Comparison of ENCODE assay signal across 11 cellular contexts in genomic region chr12:95802482-95803264, GRCh38. TPM values are rescaled to one million over a fixed set of nuclear protein-coding genes. Genes with fewer than 3 reads are reported as not detected.
A peak's percentile ranks its signal among the peaks of the same experiment; 100 is the strongest.
DNase-seq lines count a peak whose midpoint lies in the region; ATAC-seq, FAIRE-seq and TF ChIP-seq lines count a peak whose summit lies in the region.
"Had no signal": no experiment of that assay in that cellular context is flagged by ENCODE, and none has a peak within 500 bp of the region (broad histone marks: within the 10 kb centered on the region; RNA-seq: fewer than 3 reads in every experiment).

No MANE protein-coding gene starts in this region.

- H3K4me3 ChIP-seq in mammary epithelial cell (replicated peaks in 1 of 3; ENCODE audit: insufficient read depth in 1 of 3, low read depth in 2 of 3, low read length in 3 of 3) (no peak overlapping the region), left lung (no peak overlapping the region)
- H3K4me3 ChIP-seq: right atrium auricular region had no signal

- no peak overlapping the region for H2AFZ ChIP-seq in mammary epithelial cell (ENCODE audit: low read depth, low read length)

- no peaks in the 10 kb centered on the region for H3K27me3 ChIP-seq in mammary epithelial cell (ENCODE audit: insufficient read depth, low read length)
- no peaks in the 10 kb centered on the region for H3K27me3 ChIP-seq in left lung
- H3K27me3 ChIP-seq: right atrium auricular region had no signal

- H3K9me3 Mint-ChIP-seq in T-helper 2 cell treated with Interferon-gamma antibody and Interleukin-4, amounts not matched to agents 5 μg/mL and 100 μg/mL, for 36 hours: no peaks in the 10 kb centered on the region
- H3K9me3 Mint-ChIP-seq: endodermal cell; stimulated activated naive CD8-positive, alpha-beta T cell treated with anti-CD3 and anti-CD28 coated beads, Interleukin-15, Interleukin-2, amounts not matched to agents 100 ng/mL and 50 ng/mL, for 24 hours had no signal

- H4K20me1 ChIP-seq in mammary epithelial cell (ENCODE audit: insufficient read depth, low read length): no peaks in the 10 kb centered on the region

- intact Hi-C loops in mammary epithelial cell (cut with micrococcal nuclease): no loop called here
- intact Hi-C loops in left lung (cut with DNase I): no loop called here

- H3K36me3 Mint-ChIP-seq in T-helper 2 cell treated with Interferon-gamma antibody and Interleukin-4, amounts not matched to agents 5 μg/mL and 100 μg/mL, for 36 hours (ENCODE audit: low read depth): no peaks in the 10 kb centered on the region

- CTCF ChIA-PET in mammary epithelial cell (lab: Charles Lee; ENCODE audit: low non-redundant PET): no interaction called here

- H3K4me1 Mint-ChIP-seq in T-helper 2 cell treated with Interferon-gamma antibody and Interleukin-4, amounts not matched to agents 5 μg/mL and 100 μg/mL, for 36 hours (ENCODE audit: low read depth): no peaks in the 10 kb centered on the region

- TF ChIP-seq CTCF in mammary epithelial cell (conservative IDR thresholded peaks at IDR 0.05 in 1 of 2, IDR thresholded peaks at IDR 0.05 in 1 of 2; ENCODE audit: extremely low read depth in 1 of 2, insufficient read depth in 1 of 2, low read depth in 1 of 2, low read length in 2 of 2) (no peak), left lung (IDR thresholded peaks at IDR 0.05) (no peak)

- H3K4me3 Mint-ChIP-seq in T-helper 2 cell treated with Interferon-gamma antibody and Interleukin-4, amounts not matched to agents 5 μg/mL and 100 μg/mL, for 36 hours: no peak overlapping the region
- H3K4me3 Mint-ChIP-seq: endodermal cell; stimulated activated naive CD8-positive, alpha-beta T cell treated with anti-CD3 and anti-CD28 coated beads, Interleukin-15, Interleukin-2, amounts not matched to agents 100 ng/mL and 50 ng/mL, for 24 hours had no signal

- H3K4me1 ChIP-seq in mammary epithelial cell (ENCODE audit: insufficient read depth, low read length): peaks cover 31% of the 10 kb centered on the region
- peaks cover 0 to 4% of the 10 kb centered on the region in 2 donors for H3K4me1 ChIP-seq in left lung
- H3K4me1 ChIP-seq: right atrium auricular region had no signal

- dilution Hi-C loops in mammary epithelial cell (cut with HindIII; ENCODE audit: low sequenced_read_pairs): no loop called here

- no peak overlapping the region for H3K4me2 ChIP-seq in mammary epithelial cell (ENCODE audit: insufficient read depth, low read depth, low read length)

- no peaks in the 10 kb centered on the region for H3K79me2 ChIP-seq in mammary epithelial cell (ENCODE audit: insufficient read depth, low read length)

- no peak overlapping the region for H3K9ac ChIP-seq in mammary epithelial cell (ENCODE audit: insufficient read depth, low read length)

- ATAC-seq in left lung: peak; percentile 91

- in situ Hi-C loops in mammary epithelial cell (cut with MboI; ENCODE audit: low sequenced_read_pairs in 2 of 2): loop anchor here in 1 of 2 donors (25.0 kb wide), 1 partner anchor 215 kb away; no protein-coding TSS in a partner anchor

- DNase-seq in HS-5 (ENCODE audit: low read depth): peak; percentile 94
- peak; percentile 88 for DNase-seq in mammary epithelial cell
- no peak for DNase-seq in left lung
- peak; percentile 52 for DNase-seq in urothelium cell line (ENCODE audit: low spot score)
- DNase-seq in activated effector memory CD4-positive, alpha-beta T cell treated with anti-CD3 and anti-CD28 coated beads, Interleukin-2, amount 50 U/mL, for 16 hours: no peak
- DNase-seq in T-helper 2 cell treated with Interferon-gamma antibody and Interleukin-4, amounts not matched to agents 5 μg/mL and 100 μg/mL, for 36 hours (ENCODE audit: low spot score): no peak
- no peak for DNase-seq in foreskin melanocyte
- DNase-seq: endodermal cell had no signal

- TSS peak; percentile 41 for BruUV-seq in mammary epithelial cell (replicated peaks; lab: Mats Ljungman, UMichigan)

- H3K27me3 Mint-ChIP-seq in T-helper 2 cell treated with Interferon-gamma antibody and Interleukin-4, amounts not matched to agents 5 μg/mL and 100 μg/mL, for 36 hours (ENCODE audit: low read depth): peaks cover 16% of the 10 kb centered on the region

- H3K9me3 ChIP-seq in mammary epithelial cell (replicated peaks; ENCODE audit: insufficient read depth, low read length) (no peaks in the 10 kb centered on the region), left lung (no peaks in the 10 kb centered on the region)
- H3K9me3 ChIP-seq: right atrium auricular region had no signal

- no peak overlapping the region for H3K27ac Mint-ChIP-seq in T-helper 2 cell treated with Interferon-gamma antibody and Interleukin-4, amounts not matched to agents 5 μg/mL and 100 μg/mL, for 36 hours
- H3K27ac Mint-ChIP-seq: endodermal cell; stimulated activated naive CD8-positive, alpha-beta T cell treated with anti-CD3 and anti-CD28 coated beads, Interleukin-15, Interleukin-2, amounts not matched to agents 100 ng/mL and 50 ng/mL, for 24 hours had no signal

- peak overlapping the region; percentile 88 for H3K27ac ChIP-seq in mammary epithelial cell (ENCODE audit: insufficient read depth, low read depth, low read length)
- peak overlapping the region; percentile 10 to 22 for H3K27ac ChIP-seq in left lung

- FAIRE-seq in urothelium cell line (lab: Jason Lieb, UNC): no peak
- FAIRE-seq: GM18507 had no signal

- H3K36me3 ChIP-seq in mammary epithelial cell (ENCODE audit: insufficient read depth, low read length) (no peaks in the 10 kb centered on the region), left lung (no peaks in the 10 kb centered on the region)
- H3K36me3 ChIP-seq: right atrium auricular region had no signal

- WGBS in mammary epithelial cell (ENCODE audit: low coverage, missing lambda C conversion rate): 99% methylated on average over 5 of the region's 5 CpGs

RNA-seq across cellular contexts. Expression of gene NTN4, which starts 12.1 kb away (rescaled TPM):
- total RNA-seq in mammary epithelial cell (10 to 100 TPM; 38.6 to 47.2 TPM), left lung (10 to 100 TPM; 61.9 to 81.5 TPM)
- polyA plus RNA-seq in mammary epithelial cell: 9.0 TPM
- 8.8 TPM for polyA minus RNA-seq in mammary epithelial cell

RNA-seq across cellular contexts. Expression of gene SNRPF, which starts 56.1 kb away (rescaled TPM):
- total RNA-seq in mammary epithelial cell (10 to 100 TPM in 1 of 2 donors, 1 to 10 TPM in 1; 5.5 to 33.7 TPM), left lung (10 to 100 TPM; 16.4 to 25.4 TPM)
- 32.5 TPM for polyA plus RNA-seq in mammary epithelial cell
- polyA minus RNA-seq in mammary epithelial cell: 28.7 TPM

Comparison
In these comparisons a context has a peak if more than half of its experiments do, and no peak if none do; other contexts are left out.
1. DNase-seq: peak in HS-5 (single experiment), mammary epithelial cell (single experiment) and urothelium cell line (single experiment); none in left lung (0 of 2), activated effector memory CD4-positive, alpha-beta T cell treated with anti-CD3 and anti-CD28 coated beads, Interleukin-2, amount 50 U/mL, for 16 hours (single experiment), T-helper 2 cell treated with Interferon-gamma antibody and Interleukin-4, amounts not matched to agents 5 μg/mL and 100 μg/mL, for 36 hours (single experiment) and foreskin melanocyte (single experiment).